ENCODE assay signal across 8 cellular contexts in the genomic region with DNA sequence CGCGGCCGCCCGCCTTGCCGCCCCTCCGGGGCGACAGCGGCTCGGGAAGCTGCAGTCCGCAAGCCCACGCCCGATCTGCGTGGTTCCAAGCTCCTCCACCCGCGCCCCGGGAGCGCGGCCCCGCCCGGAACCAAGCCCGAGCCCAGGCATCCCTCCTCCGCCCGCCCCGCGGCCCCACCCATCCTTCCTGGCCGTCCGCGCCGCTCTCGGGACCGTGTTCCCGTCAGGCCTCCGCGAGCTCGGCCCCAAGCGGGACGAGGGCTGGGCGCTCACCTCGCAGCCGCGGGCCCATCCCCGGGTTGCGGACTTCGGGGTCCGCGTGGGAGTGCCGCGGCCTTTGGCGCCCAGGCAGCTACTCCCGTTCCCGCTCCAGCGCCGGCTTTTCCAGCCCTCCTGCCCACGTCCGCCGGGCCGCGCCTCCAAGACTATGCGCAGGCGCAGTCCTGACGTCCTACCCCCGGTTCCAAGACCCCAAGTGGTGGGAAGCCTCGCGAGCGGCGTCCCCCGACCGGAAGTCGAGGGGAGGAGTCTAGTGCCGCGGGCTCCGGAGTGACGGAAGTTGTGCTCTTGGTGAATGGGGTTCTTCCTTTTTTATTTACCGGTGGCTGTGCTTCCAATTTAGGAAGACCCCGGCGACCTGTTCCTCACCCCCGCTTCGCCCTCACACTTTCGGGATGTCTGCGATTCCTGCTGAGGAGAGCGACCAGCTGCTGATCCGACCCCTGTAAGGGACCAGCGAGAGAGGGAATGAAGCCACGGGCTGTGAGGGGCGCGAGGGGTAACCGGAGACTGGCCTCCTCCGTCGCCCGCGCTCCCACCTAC. TPM values are rescaled to one million over a fixed set of nuclear protein-coding genes. Genes with fewer than 3 reads are reported as not detected.
A peak's percentile ranks its signal among the peaks of the same experiment; 100 is the strongest.
DNase-seq lines count a peak whose midpoint lies in the region; ATAC-seq, FAIRE-seq and TF ChIP-seq lines count a peak whose summit lies in the region.

A gene (plus strand): TSS at position 555 of the 822 bp plus-strand sequence. CDS start 120 bp downstream, at position 675.
A gene with protein sequence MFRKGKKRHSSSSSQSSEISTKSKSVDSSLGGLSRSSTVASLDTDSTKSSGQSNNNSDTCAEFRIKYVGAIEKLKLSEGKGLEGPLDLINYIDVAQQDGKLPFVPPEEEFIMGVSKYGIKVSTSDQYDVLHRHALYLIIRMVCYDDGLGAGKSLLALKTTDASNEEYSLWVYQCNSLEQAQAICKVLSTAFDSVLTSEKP (minus strand): TSS at position 429 of the 822 bp plus-strand sequence. CDS start 4,831 bp downstream, outside the sequence.

- intact Hi-C loops in cardiac septum (cut with DNase I) = loop anchor here (2.0 to 5.0 kb wide), 2 partner anchors 216 to 281 kb away; a partner anchor contains a TSS

- H3K4me1 Mint-ChIP-seq in T-cell = peaks cover 26 to 34% (median 29%) of the 10 kb centered on the region in 3 donors
- H3K4me1 Mint-ChIP-seq in type B pancreatic cell (ENCODE audit: unreplicated experiment) = peaks cover 22% of the 10 kb centered on the region

- WGBS in adipose tissue, 3 donors = 0% methylated on average over 78 to 91 of the region's 91 CpGs

- peak; percentile 22 for TF ChIP-seq CTCF in type B pancreatic cell (conservative IDR thresholded peaks at IDR 0.05)

- H3K27ac Mint-ChIP-seq in T-cell = peak within 1 kb of the TSS; percentile 93
- H3K27ac Mint-ChIP-seq in type B pancreatic cell = peak within 1 kb of the TSS; percentile 84

- FAIRE-seq in GM12891 (lab: Jason Lieb, UNC) = peak; percentile 95

- TF ChIP-seq POLR2A in GM12891 (IDR thresholded peaks at IDR 0.05; ENCODE audit: low read depth, low read length) = peak; percentile 44; the same call in 1 of the 2 replicates

- H3K36me3 Mint-ChIP-seq in T-cell = peaks cover 9% of the 10 kb centered on the region
- H3K36me3 Mint-ChIP-seq in type B pancreatic cell = peaks cover 4% of the 10 kb centered on the region

- DNase-seq in GM12891 (ENCODE audit: insufficient read length, low spot score) (peak; percentile 98), NCI-H1436 treated with DMSO at 0.1 percent for 48 hours (lab: John Stamatoyannopoulos, UW) (peak; percentile 67), T-cell (peak; percentile 89 to 96 (median 94)), cardiac septum (ENCODE audit: low spot score) (peak; percentile 97), pons (ENCODE audit: low spot score) (peak; percentile 97), type B pancreatic cell (ENCODE audit: extremely low spot score, unreplicated experiment) (peak; percentile 99)

- ATAC-seq in HG02840 (IDR thresholded peaks at IDR 0.05; ENCODE audit: low FRiP score, unreplicated experiment) (peak; percentile 91), T-cell (replicated peaks in 1 of 4) (peak; percentile 86 to 91 (median 88))

- CTCF ChIA-PET in T-cell (lab: Charles Lee) = interaction anchor here in 1 of 2 donors (0.5 kb wide), 1 partner anchor 254 kb away, joined by 5 read pairs; no protein-coding TSS in a partner anchor

- H3K9me3 Mint-ChIP-seq in T-cell = no peaks in the 10 kb centered on the region
- no peaks in the 10 kb centered on the region for H3K9me3 Mint-ChIP-seq in type B pancreatic cell

- H3K27ac ChIP-seq in adipose tissue (ENCODE audit: low read depth, low read length) = peak within 1 kb of the TSS; percentile 51

- H3K27me3 Mint-ChIP-seq in T-cell = no peaks in the 10 kb centered on the region
- no peaks in the 10 kb centered on the region for H3K27me3 Mint-ChIP-seq in type B pancreatic cell

- no peak within 1 kb of the TSS for H3K4me3 Mint-ChIP-seq in T-cell
- peak within 1 kb of the TSS; percentile 91 for H3K4me3 Mint-ChIP-seq in type B pancreatic cell

- POLR2A ChIA-PET in T-cell (lab: Charles Lee) = interaction anchor here (0.5 to 0.7 kb wide), 5 partner anchors 261 to 1902 kb away, joined by 3 to 4 read pairs (median 3); no protein-coding TSS in a partner anchor

TF ChIP-seq in GM12891, 5 proteins besides CTCF, POLR2A, EP300 and RAD21:
- TF ChIP-seq TAF1 (IDR thresholded peaks at IDR 0.05; ENCODE audit: low read depth, low read length) (peak; percentile 5; the same call in 1 of the 2 replicates), PAX5 (IDR thresholded peaks at IDR 0.05; ENCODE audit: insufficient read depth, low read length, severe bottlenecking) (no peak), POLR2AphosphoS5 (IDR thresholded peaks at IDR 0.05; ENCODE audit: low read depth, low read length) (peak; percentile 15; the same call in 1 of the 2 replicates), POU2F2 (IDR thresholded peaks at IDR 0.05; ENCODE audit: low read depth, low read length) (no peak), SPI1 (IDR thresholded peaks at IDR 0.05; ENCODE audit: low read depth, low read length) (peak; percentile 39; the same call in 1 of the 2 replicates)
TF ChIP-seq in GM12891: peak in this region for 3.

RNA-seq across cellular contexts. Expression of the first gene that starts in this region (rescaled TPM):
- 55.5 TPM for polyA plus RNA-seq in GM12891 (2012; ENCODE audit: low read depth, missing spikeins)
- total RNA-seq in T-cell (10 to 100 TPM; 16.0 to 25.1 (median 21.3) TPM), cardiac septum (17.1 TPM), type B pancreatic cell (ENCODE audit: low replicate concordance) (38.9 and 60.6 TPM in 2 replicates)
- polyA plus RNA-seq in adipose tissue = 10 to 100 TPM in 2 of 3 donors, 1 to 10 TPM in 1; 7.3 to 15.7 (median 13.7) TPM

RNA-seq across cellular contexts. Expression of the second gene that starts in this region (rescaled TPM):
- polyA plus RNA-seq in GM12891 (2012; ENCODE audit: low read depth, missing spikeins) = 77.0 TPM
- total RNA-seq in T-cell (10 to 100 TPM; 46.5 to 76.7 (median 69.0) TPM), cardiac septum (160 TPM), type B pancreatic cell (ENCODE audit: low replicate concordance) (57.2 and 79.0 TPM in 2 replicates)
- 100 to 1,000 TPM in 2 of 3 donors, 10 to 100 TPM in 1; 20.6 to 219 (median 172) TPM for polyA plus RNA-seq in adipose tissue

Comparison
In these comparisons a context has a peak if more than half of its experiments do, and no peak if none do; other contexts are left out.
1. Peak in every context shown above with its lines: DNase-seq, ATAC-seq and H3K27ac ChIP-seq.